ENCODE assay signal across 28 cellular contexts in the genomic region with DNA sequence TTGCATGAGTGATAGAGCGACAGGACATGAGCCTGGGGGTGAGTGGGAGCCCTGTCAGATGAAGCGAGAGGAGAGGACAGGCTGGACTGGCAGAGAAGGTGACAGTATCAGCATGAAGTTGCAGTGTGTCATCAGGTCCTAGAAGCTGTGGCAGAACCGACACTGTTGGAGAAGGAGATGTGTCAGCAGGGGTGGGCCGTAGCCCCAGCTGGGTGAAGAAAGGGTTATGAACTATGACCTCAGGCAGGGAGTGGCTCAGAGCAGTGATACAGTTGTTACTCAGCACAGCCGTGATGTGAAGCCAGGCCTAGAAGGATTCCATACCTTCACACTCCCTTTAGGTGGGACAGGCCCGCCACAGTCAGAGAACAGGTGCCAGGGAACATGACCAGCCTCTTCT. TPM values are rescaled to one million over a fixed set of nuclear protein-coding genes. Genes with fewer than 3 reads are reported as not detected.
"Had no signal": no experiment of that assay in that cellular context is flagged by ENCODE, and none has a peak within 500 bp of the region (broad histone marks: within the 10 kb centered on the region; RNA-seq: fewer than 3 reads in every experiment).

No MANE protein-coding gene starts in this region.

- H3K27ac ChIP-seq: body of pancreas, gastroesophageal sphincter, left ventricle myocardium inferior, neutrophil, ovary, stomach, suprapubic skin, uterus had no signal

- H3K9me3 ChIP-seq: body of pancreas, gastroesophageal sphincter, left ventricle myocardium inferior, neutrophil, ovary, stomach, suprapubic skin, uterus had no signal

- H3K36me3 ChIP-seq: gastroesophageal sphincter, left ventricle myocardium inferior, neutrophil, ovary, stomach, suprapubic skin, uterus had no signal

- DNase-seq: activated CD4-positive, alpha-beta T cell treated with anti-CD3 and anti-CD28 coated beads for 1 hour; activated CD4-positive, alpha-beta T cell treated with anti-CD3 and anti-CD28 coated beads, Interleukin-2, amount 50 U/mL, for 4 hours; activated CD8-positive, alpha-beta memory T cell treated with anti-CD3 and anti-CD28 coated beads for 24 hours; activated CD8-positive, alpha-beta memory T cell treated with anti-CD3 and anti-CD28 coated beads, Interleukin-2, amount 50 U/mL, for 4 hours; activated effector memory CD4-positive, alpha-beta T cell treated with Interleukin-2 at 50 U/mL for 16 hours; activated naive CD4-positive, alpha-beta T cell treated with anti-CD3 and anti-CD28 coated beads for 36 hours; activated T-cell treated with anti-CD3 and anti-CD28 coated beads, Interleukin-2, amount 50 U/mL, for 4 hours; anterior cingulate cortex; body of pancreas; head of caudate nucleus; hypothalamus; left ventricle myocardium inferior; ovary; right cardiac atrium; stimulated activated CD4-positive, alpha-beta T cell treated with anti-CD3 and anti-CD28 coated beads, Interleukin-12 subunit alpha, Interleukin-12 subunit beta, amount 100 ng/mL, for 4 hours; stomach; trophoblast cell; uterus had no signal

- H3K4me3 Mint-ChIP-seq: activated naive CD4-positive, alpha-beta T cell treated with anti-CD3 and anti-CD28 coated beads for 36 hours; activated T-cell treated with anti-CD3 and anti-CD28 coated beads, Interleukin-2, amount 50 U/mL, for 4 hours; mesothelial cell of epicardium; natural killer cell treated with Interleukin-12 subunit alpha and Interleukin-12 subunit beta and Interleukin-15 and Interleukin-18, amount 100 ng/mL, for 72 hours; stimulated activated memory B cell treated with anti-CD40 and anti-IgM and Interleukin-4, amounts not matched to agents 10 μg/mL and 1 μg/mL and 100 μg/mL, for 72 hours; T-helper 2 cell treated with Interferon-gamma antibody and Interleukin-4, amounts not matched to agents 5 μg/mL and 100 μg/mL, for 36 hours had no signal

- H3K4me1 Mint-ChIP-seq: mesothelial cell of epicardium had no signal

- H3K27me3 Mint-ChIP-seq: natural killer cell treated with Interleukin-12 subunit alpha and Interleukin-12 subunit beta and Interleukin-15 and Interleukin-18, amount 100 ng/mL, for 72 hours; stimulated activated memory B cell treated with anti-CD40 and anti-IgM and Interleukin-4, amounts not matched to agents 10 μg/mL and 1 μg/mL and 100 μg/mL, for 72 hours had no signal

- H3K9me3 Mint-ChIP-seq: activated naive CD4-positive, alpha-beta T cell treated with anti-CD3 and anti-CD28 coated beads for 36 hours; activated T-cell treated with anti-CD3 and anti-CD28 coated beads, Interleukin-2, amount 50 U/mL, for 4 hours; mesothelial cell of epicardium; natural killer cell treated with Interleukin-12 subunit alpha and Interleukin-12 subunit beta and Interleukin-15 and Interleukin-18, amount 100 ng/mL, for 72 hours; stimulated activated memory B cell treated with anti-CD40 and anti-IgM and Interleukin-4, amounts not matched to agents 10 μg/mL and 1 μg/mL and 100 μg/mL, for 72 hours; T-helper 2 cell treated with Interferon-gamma antibody and Interleukin-4, amounts not matched to agents 5 μg/mL and 100 μg/mL, for 36 hours had no signal

- H3K27ac Mint-ChIP-seq: activated naive CD4-positive, alpha-beta T cell treated with anti-CD3 and anti-CD28 coated beads for 36 hours; mesothelial cell of epicardium; natural killer cell treated with Interleukin-12 subunit alpha and Interleukin-12 subunit beta and Interleukin-15 and Interleukin-18, amount 100 ng/mL, for 72 hours; stimulated activated memory B cell treated with anti-CD40 and anti-IgM and Interleukin-4, amounts not matched to agents 10 μg/mL and 1 μg/mL and 100 μg/mL, for 72 hours; T-helper 2 cell treated with Interferon-gamma antibody and Interleukin-4, amounts not matched to agents 5 μg/mL and 100 μg/mL, for 36 hours had no signal

- H3K36me3 Mint-ChIP-seq: mesothelial cell of epicardium had no signal

- ATAC-seq: activated T-cell treated with anti-CD3 and anti-CD28 coated beads, Interleukin-2, amount 50 U/mL, for 4 hours; body of pancreas; gastroesophageal sphincter; right cardiac atrium; stimulated activated memory B cell treated with anti-CD40 and anti-IgM and Interleukin-4, amounts not matched to agents 10 μg/mL and 1 μg/mL and 100 μg/mL, for 72 hours had no signal

- H3K4me3 ChIP-seq: body of pancreas, gastroesophageal sphincter, left ventricle myocardium inferior, ovary, stomach, suprapubic skin, uterus had no signal

- H3K4me1 ChIP-seq: uterus had no signal

- H3K27me3 ChIP-seq: body of pancreas, gastroesophageal sphincter, neutrophil, ovary, stomach, suprapubic skin, uterus had no signal

RNA-seq across cellular contexts. Expression of gene IL17B, which starts 13.7 kb away (rescaled TPM):
- total RNA-seq: activated naive CD4-positive, alpha-beta T cell treated with anti-CD3 and anti-CD28 coated beads for 36 hours; activated T-cell treated with anti-CD3 and anti-CD28 coated beads, Interleukin-2, amount 50 U/mL, for 4 hours; body of pancreas; cardiac septum; left ventricle myocardium inferior; lung microvascular endothelial cell; mesothelial cell of epicardium; natural killer cell treated with Interleukin-12 subunit alpha and Interleukin-12 subunit beta and Interleukin-15 and Interleukin-18, amount 100 ng/mL, for 72 hours; pulmonary artery endothelial cell; suprapubic skin had no signal
